2 cellular contexts compared by ENCODE assay signal in genomic region chr5:141507387-141508091, GRCh38.
A peak's percentile ranks its signal among the peaks of the same experiment; 100 is the strongest.
TF ChIP-seq lines count a peak whose summit lies in the region.

No MANE protein-coding gene starts in this region.

TF ChIP-seq in liver, 16 proteins besides CTCF, POLR2A, EP300 and RAD21:
- TF ChIP-seq, protein P1, sequence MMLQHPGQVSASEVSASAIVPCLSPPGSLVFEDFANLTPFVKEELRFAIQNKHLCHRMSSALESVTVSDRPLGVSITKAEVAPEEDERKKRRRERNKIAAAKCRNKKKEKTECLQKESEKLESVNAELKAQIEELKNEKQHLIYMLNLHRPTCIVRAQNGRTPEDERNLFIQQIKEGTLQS (IDR thresholded peaks at IDR 0.05), result no peak
- no peak for TF ChIP-seq HNF4A (conservative IDR thresholded peaks at IDR 0.05)
- TF ChIP-seq JUND (IDR thresholded peaks at IDR 0.05), result no peak
- TF ChIP-seq NR2F2 (IDR thresholded peaks at IDR 0.05), result peak; percentile 72
- no peak for TF ChIP-seq RXRA (IDR thresholded peaks at IDR 0.05)
- TF ChIP-seq REST (IDR thresholded peaks at IDR 0.05), result no peak

TF ChIP-seq in HepG2, 621 proteins besides CTCF, POLR2A, EP300 and RAD21:
- TF ChIP-seq ZNF589 (CRISPR knock-in tag; conservative IDR thresholded peaks at IDR 0.05) (no peak), SIX4 (CRISPR knock-in tag; IDR thresholded peaks at IDR 0.05) (no peak), ZKSCAN8 (CRISPR knock-in tag; IDR thresholded peaks at IDR 0.05; ENCODE audit: borderline replicate concordance) (no peak), ZNF83 (CRISPR knock-in tag; IDR thresholded peaks at IDR 0.05; ENCODE audit: borderline replicate concordance) (no peak), AKNA (CRISPR knock-in tag; IDR thresholded peaks at IDR 0.05; ENCODE audit: borderline replicate concordance) (no peak), RBFOX2 (IDR thresholded peaks at IDR 0.05; ENCODE audit: low read depth, low read length) (no peak), USF2 (IDR thresholded peaks at IDR 0.05; ENCODE audit: low read depth, low read length) (no peak), USF2 (CRISPR knock-in tag; IDR thresholded peaks at IDR 0.05; ENCODE audit: borderline replicate concordance) (no peak), NFKBIZ (CRISPR knock-in tag; IDR thresholded peaks at IDR 0.05) (no peak), ZNF691 (CRISPR knock-in tag; IDR thresholded peaks at IDR 0.05; ENCODE audit: borderline replicate concordance, low read depth) (no peak)
- TF ChIP-seq, protein P2, sequence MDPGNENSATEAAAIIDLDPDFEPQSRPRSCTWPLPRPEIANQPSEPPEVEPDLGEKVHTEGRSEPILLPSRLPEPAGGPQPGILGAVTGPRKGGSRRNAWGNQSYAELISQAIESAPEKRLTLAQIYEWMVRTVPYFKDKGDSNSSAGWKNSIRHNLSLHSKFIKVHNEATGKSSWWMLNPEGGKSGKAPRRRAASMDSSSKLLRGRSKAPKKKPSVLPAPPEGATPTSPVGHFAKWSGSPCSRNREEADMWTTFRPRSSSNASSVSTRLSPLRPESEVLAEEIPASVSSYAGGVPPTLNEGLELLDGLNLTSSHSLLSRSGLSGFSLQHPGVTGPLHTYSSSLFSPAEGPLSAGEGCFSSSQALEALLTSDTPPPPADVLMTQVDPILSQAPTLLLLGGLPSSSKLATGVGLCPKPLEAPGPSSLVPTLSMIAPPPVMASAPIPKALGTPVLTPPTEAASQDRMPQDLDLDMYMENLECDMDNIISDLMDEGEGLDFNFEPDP (CRISPR knock-in tag; conservative IDR thresholded peaks at IDR 0.05), result no peak
